Comparison of ENCODE assay signal across 2 cellular contexts in genomic region chr17:45019177-45019711, GRCh38.
A peak's percentile ranks its signal among the peaks of the same experiment; 100 is the strongest.
TF ChIP-seq lines count a peak whose summit lies in the region.

No MANE protein-coding gene starts in this region.

TF ChIP-seq in IMR-90, 13 proteins besides CTCF, POLR2A, EP300 and RAD21:
- TF ChIP-seq BHLHE40 (IDR thresholded peaks at IDR 0.05; ENCODE audit: low read depth, low read length), result no peak
- peak; percentile 76 for TF ChIP-seq SMC3 (IDR thresholded peaks at IDR 0.05; ENCODE audit: low read depth, low read length)
- TF ChIP-seq MXI1 (IDR thresholded peaks at IDR 0.05; ENCODE audit: borderline replicate concordance, low read depth, low read length), result no peak
- TF ChIP-seq FOS (IDR thresholded peaks at IDR 0.05; ENCODE audit: low read depth, low read length), result no peak
- no peak for TF ChIP-seq CHD1 (IDR thresholded peaks at IDR 0.05; ENCODE audit: low read depth, low read length)
- no peak for TF ChIP-seq RFX5 (IDR thresholded peaks at IDR 0.05; ENCODE audit: low read depth, low read length)
- no peak for TF ChIP-seq USF2 (IDR thresholded peaks at IDR 0.05; ENCODE audit: low read depth, low read length)
- no peak for TF ChIP-seq CEBPB (IDR thresholded peaks at IDR 0.05; ENCODE audit: low read depth, low read length)
- TF ChIP-seq MAZ (IDR thresholded peaks at IDR 0.05; ENCODE audit: borderline replicate concordance, low read depth, low read length), result peak; percentile 68; the same call in 1 of the 2 replicates
- no peak for TF ChIP-seq RCOR1 (IDR thresholded peaks at IDR 0.05; ENCODE audit: insufficient replicate concordance, low read length)

TF ChIP-seq in K562, 482 proteins besides CTCF, POLR2A, EP300 and RAD21 (continues in another document):
- TF ChIP-seq SOX6 (IDR thresholded peaks at IDR 0.05) (peak; percentile 18; the same call in 1 of the 2 replicates), PHF8 (IDR thresholded peaks at IDR 0.05; ENCODE audit: borderline replicate concordance, low read length) (peak; percentile 55; the same call in 1 of the 2 replicates), RBBP5 (IDR thresholded peaks at IDR 0.05; ENCODE audit: borderline replicate concordance, insufficient read depth, low read length, poor library complexity, severe bottlenecking) (peak; percentile 45), THAP7 (CRISPR knock-in tag; IDR thresholded peaks at IDR 0.05) (0 out of 2 replicates have a peak, but pooled peaks have one; percentile 60), RB1 (IDR thresholded peaks at IDR 0.05; ENCODE audit: low read depth) (peak; percentile 90), ZC3H8 (IDR thresholded peaks at IDR 0.05) (no peak), L3MBTL2 (IDR thresholded peaks at IDR 0.05) (peak; percentile 70), NRF1 (conservative IDR thresholded peaks at IDR 0.05 in 1 of 2, IDR thresholded peaks at IDR 0.05 in 1 of 2) (0 out of 4 replicates have a peak, but pooled peaks of 1 of the 2 experiments have one; percentile 2), HNRNPL (IDR thresholded peaks at IDR 0.05; ENCODE audit: low read depth, low read length) (peak; percentile 48; the same call in 1 of the 2 replicates), POLR2G (IDR thresholded peaks at IDR 0.05; ENCODE audit: low read depth, low read length) (peak; percentile 80), KDM5B (IDR thresholded peaks at IDR 0.05; ENCODE audit: insufficient replicate concordance, low read depth, low read length) (peak; percentile 43), FUS (optimal IDR thresholded peaks at IDR 0.05; ENCODE audit: low read depth, low read length) (peak; percentile 47), ZNF512 (tag; IDR thresholded peaks at IDR 0.05) (no peak), VEZF1 (CRISPR knock-in tag; IDR thresholded peaks at IDR 0.05) (peak; percentile 81), YBX1 (IDR thresholded peaks at IDR 0.05) (no peak), ZBTB33 (CRISPR knock-in tag; IDR thresholded peaks at IDR 0.05) (0 out of 2 replicates have a peak, but pooled peaks have one; percentile 23), ZBTB11 (CRISPR knock-in tag; IDR thresholded peaks at IDR 0.05) (0 out of 6 replicates have a peak, but pooled peaks of 1 of the 3 experiments have one; percentile 26), ZFX (CRISPR knock-in tag; IDR thresholded peaks at IDR 0.05) (peak; percentile 62), ADNP (tag; IDR thresholded peaks at IDR 0.05) (no peak), NONO (IDR thresholded peaks at IDR 0.05; ENCODE audit: low read depth in 2 of 2, low read length in 1 of 2) (peak in 1 of 2 experiments; percentile 85; a peak in 2 of 4 replicates), TEAD2 (tag; IDR thresholded peaks at IDR 0.05) (no peak)
- TF ChIP-seq, protein P1, sequence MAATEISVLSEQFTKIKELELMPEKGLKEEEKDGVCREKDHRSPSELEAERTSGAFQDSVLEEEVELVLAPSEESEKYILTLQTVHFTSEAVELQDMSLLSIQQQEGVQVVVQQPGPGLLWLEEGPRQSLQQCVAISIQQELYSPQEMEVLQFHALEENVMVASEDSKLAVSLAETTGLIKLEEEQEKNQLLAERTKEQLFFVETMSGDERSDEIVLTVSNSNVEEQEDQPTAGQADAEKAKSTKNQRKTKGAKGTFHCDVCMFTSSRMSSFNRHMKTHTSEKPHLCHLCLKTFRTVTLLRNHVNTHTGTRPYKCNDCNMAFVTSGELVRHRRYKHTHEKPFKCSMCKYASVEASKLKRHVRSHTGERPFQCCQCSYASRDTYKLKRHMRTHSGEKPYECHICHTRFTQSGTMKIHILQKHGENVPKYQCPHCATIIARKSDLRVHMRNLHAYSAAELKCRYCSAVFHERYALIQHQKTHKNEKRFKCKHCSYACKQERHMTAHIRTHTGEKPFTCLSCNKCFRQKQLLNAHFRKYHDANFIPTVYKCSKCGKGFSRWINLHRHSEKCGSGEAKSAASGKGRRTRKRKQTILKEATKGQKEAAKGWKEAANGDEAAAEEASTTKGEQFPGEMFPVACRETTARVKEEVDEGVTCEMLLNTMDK (IDR thresholded peaks at IDR 0.05; ENCODE audit: borderline replicate concordance, insufficient read depth, low read depth, low read length, poor library complexity, severe bottlenecking), result peak; percentile 92
- TF ChIP-seq, protein P2, sequence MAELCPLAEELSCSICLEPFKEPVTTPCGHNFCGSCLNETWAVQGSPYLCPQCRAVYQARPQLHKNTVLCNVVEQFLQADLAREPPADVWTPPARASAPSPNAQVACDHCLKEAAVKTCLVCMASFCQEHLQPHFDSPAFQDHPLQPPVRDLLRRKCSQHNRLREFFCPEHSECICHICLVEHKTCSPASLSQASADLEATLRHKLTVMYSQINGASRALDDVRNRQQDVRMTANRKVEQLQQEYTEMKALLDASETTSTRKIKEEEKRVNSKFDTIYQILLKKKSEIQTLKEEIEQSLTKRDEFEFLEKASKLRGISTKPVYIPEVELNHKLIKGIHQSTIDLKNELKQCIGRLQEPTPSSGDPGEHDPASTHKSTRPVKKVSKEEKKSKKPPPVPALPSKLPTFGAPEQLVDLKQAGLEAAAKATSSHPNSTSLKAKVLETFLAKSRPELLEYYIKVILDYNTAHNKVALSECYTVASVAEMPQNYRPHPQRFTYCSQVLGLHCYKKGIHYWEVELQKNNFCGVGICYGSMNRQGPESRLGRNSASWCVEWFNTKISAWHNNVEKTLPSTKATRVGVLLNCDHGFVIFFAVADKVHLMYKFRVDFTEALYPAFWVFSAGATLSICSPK (IDR thresholded peaks at IDR 0.05; ENCODE audit: borderline replicate concordance), result no peak
- TF ChIP-seq, protein P3, sequence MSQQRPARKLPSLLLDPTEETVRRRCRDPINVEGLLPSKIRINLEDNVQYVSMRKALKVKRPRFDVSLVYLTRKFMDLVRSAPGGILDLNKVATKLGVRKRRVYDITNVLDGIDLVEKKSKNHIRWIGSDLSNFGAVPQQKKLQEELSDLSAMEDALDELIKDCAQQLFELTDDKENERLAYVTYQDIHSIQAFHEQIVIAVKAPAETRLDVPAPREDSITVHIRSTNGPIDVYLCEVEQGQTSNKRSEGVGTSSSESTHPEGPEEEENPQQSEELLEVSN (IDR thresholded peaks at IDR 0.05; ENCODE audit: borderline replicate concordance in 1 of 2, extremely low read depth in 1 of 2, insufficient read depth in 1 of 2, insufficient read length in 1 of 2, low read depth in 1 of 2, low read length in 1 of 2, poor library complexity in 1 of 2, severe bottlenecking in 1 of 2), result peak; percentile 20 to 79
- TF ChIP-seq, protein P4, sequence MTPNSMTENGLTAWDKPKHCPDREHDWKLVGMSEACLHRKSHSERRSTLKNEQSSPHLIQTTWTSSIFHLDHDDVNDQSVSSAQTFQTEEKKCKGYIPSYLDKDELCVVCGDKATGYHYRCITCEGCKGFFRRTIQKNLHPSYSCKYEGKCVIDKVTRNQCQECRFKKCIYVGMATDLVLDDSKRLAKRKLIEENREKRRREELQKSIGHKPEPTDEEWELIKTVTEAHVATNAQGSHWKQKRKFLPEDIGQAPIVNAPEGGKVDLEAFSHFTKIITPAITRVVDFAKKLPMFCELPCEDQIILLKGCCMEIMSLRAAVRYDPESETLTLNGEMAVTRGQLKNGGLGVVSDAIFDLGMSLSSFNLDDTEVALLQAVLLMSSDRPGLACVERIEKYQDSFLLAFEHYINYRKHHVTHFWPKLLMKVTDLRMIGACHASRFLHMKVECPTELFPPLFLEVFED (CRISPR knock-in tag; conservative IDR thresholded peaks at IDR 0.05), result no peak
- TF ChIP-seq, protein P5, sequence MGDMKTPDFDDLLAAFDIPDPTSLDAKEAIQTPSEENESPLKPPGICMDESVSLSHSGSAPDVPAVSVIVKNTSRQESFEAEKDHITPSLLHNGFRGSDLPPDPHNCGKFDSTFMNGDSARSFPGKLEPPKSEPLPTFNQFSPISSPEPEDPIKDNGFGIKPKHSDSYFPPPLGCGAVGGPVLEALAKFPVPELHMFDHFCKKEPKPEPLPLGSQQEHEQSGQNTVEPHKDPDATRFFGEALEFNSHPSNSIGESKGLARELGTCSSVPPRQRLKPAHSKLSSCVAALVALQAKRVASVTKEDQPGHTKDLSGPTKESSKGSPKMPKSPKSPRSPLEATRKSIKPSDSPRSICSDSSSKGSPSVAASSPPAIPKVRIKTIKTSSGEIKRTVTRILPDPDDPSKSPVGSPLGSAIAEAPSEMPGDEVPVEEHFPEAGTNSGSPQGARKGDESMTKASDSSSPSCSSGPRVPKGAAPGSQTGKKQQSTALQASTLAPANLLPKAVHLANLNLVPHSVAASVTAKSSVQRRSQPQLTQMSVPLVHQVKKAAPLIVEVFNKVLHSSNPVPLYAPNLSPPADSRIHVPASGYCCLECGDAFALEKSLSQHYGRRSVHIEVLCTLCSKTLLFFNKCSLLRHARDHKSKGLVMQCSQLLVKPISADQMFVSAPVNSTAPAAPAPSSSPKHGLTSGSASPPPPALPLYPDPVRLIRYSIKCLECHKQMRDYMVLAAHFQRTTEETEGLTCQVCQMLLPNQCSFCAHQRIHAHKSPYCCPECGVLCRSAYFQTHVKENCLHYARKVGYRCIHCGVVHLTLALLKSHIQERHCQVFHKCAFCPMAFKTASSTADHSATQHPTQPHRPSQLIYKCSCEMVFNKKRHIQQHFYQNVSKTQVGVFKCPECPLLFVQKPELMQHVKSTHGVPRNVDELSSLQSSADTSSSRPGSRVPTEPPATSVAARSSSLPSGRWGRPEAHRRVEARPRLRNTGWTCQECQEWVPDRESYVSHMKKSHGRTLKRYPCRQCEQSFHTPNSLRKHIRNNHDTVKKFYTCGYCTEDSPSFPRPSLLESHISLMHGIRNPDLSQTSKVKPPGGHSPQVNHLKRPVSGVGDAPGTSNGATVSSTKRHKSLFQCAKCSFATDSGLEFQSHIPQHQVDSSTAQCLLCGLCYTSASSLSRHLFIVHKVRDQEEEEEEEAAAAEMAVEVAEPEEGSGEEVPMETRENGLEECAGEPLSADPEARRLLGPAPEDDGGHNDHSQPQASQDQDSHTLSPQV (IDR thresholded peaks at IDR 0.05), result peak; percentile 55; the same call in 1 of the 2 replicates
